ENCODE assay signal across 11 cellular contexts in the genomic region with DNA sequence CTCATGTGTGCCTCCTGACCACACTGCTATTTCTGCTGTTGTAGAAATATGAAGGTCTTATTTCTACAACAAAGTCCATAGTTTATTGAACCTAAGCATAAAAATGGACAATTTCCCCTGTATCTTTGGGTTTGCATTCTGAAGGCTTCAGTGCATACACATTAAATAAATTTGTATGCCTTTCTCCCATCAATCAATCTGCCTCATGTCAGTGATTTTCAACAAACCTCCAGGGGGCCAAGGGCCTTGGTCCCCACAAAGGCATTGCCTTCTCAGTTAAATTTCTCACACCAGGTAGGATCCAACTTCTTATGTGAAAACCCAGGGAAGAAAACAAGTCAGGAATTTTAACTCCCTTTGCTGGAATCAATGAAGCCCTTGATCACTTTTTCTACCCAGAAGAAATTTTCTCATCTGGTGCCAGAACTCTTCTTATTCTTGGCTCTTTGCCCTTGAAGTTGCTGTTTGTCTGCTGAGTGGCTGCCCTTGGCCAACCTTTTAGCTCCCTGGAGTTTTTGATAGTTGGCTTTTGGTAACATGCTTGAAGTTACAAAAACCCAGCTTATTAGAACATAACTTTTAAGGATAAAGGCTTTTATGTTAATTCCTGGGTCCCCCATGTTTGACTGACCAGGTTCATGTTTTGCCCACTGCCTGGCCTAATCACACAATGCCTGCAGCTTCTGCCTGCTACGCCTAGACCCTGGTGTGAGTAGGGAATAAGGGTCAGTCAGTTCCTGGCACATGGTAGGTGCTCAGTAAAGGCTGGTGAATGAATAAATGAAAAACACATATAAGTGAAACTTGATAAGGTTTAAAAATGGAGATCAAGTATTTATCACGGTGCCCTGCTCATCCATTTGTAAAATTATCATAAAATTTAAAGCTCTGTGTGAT. TPM values are rescaled to one million over a fixed set of nuclear protein-coding genes. Genes with fewer than 3 reads are reported as not detected.
A peak's percentile ranks its signal among the peaks of the same experiment; 100 is the strongest.
DNase-seq lines count a peak whose midpoint lies in the region; ATAC-seq and TF ChIP-seq lines count a peak whose summit lies in the region.
"Had no signal": no experiment of that assay in that cellular context is flagged by ENCODE, and none has a peak within 500 bp of the region (broad histone marks: within the 10 kb centered on the region; RNA-seq: fewer than 3 reads in every experiment).

No MANE protein-coding gene starts in this region.

- no peaks in the 10 kb centered on the region for H3K9me3 Mint-ChIP-seq in activated naive CD8-positive, alpha-beta T cell treated with anti-CD3 and anti-CD28 coated beads, Interleukin-2, amount 50 U/mL, for 24 hours
- H3K9me3 Mint-ChIP-seq in stimulated activated effector memory CD8-positive, alpha-beta T cell treated with anti-CD3 and anti-CD28 coated beads, Interleukin-12 subunit alpha, Interleukin-12 subunit beta, amount 100 ng/mL, for 72 hours = no peaks in the 10 kb centered on the region
- H3K9me3 Mint-ChIP-seq in nephron progenitor cell = no peaks in the 10 kb centered on the region

- H3K36me3 Mint-ChIP-seq in activated naive CD8-positive, alpha-beta T cell treated with anti-CD3 and anti-CD28 coated beads, Interleukin-2, amount 50 U/mL, for 24 hours (ENCODE audit: low read depth) = peaks cover 4% of the 10 kb centered on the region
- H3K36me3 Mint-ChIP-seq in stimulated activated effector memory CD8-positive, alpha-beta T cell treated with anti-CD3 and anti-CD28 coated beads, Interleukin-12 subunit alpha, Interleukin-12 subunit beta, amount 100 ng/mL, for 72 hours = no peaks in the 10 kb centered on the region
- peaks cover 18% of the 10 kb centered on the region for H3K36me3 Mint-ChIP-seq in nephron progenitor cell (ENCODE audit: low read depth)

- no peaks in the 10 kb centered on the region for H3K36me3 ChIP-seq in left ventricle myocardium inferior

- ATAC-seq in activated naive CD8-positive, alpha-beta T cell treated with anti-CD3 and anti-CD28 coated beads, Interleukin-2, amount 50 U/mL, for 24 hours = no peak
- ATAC-seq in stimulated activated effector memory CD8-positive, alpha-beta T cell treated with anti-CD3 and anti-CD28 coated beads, Interleukin-12 subunit alpha, Interleukin-12 subunit beta, amount 100 ng/mL, for 72 hours = no peak

- H3K4me3 ChIP-seq in left ventricle myocardium inferior = no peak overlapping the region

- peak overlapping the region; percentile 25 for H3K27ac Mint-ChIP-seq in activated naive CD8-positive, alpha-beta T cell treated with anti-CD3 and anti-CD28 coated beads, Interleukin-2, amount 50 U/mL, for 24 hours
- H3K27ac Mint-ChIP-seq in stimulated activated effector memory CD8-positive, alpha-beta T cell treated with anti-CD3 and anti-CD28 coated beads, Interleukin-12 subunit alpha, Interleukin-12 subunit beta, amount 100 ng/mL, for 72 hours = peak overlapping the region; percentile 7
- H3K27ac Mint-ChIP-seq in nephron progenitor cell = no peak overlapping the region

- H3K27me3 ChIP-seq in left ventricle myocardium inferior (ENCODE audit: low read depth) = no peaks in the 10 kb centered on the region

- H3K27me3 Mint-ChIP-seq in activated naive CD8-positive, alpha-beta T cell treated with anti-CD3 and anti-CD28 coated beads, Interleukin-2, amount 50 U/mL, for 24 hours = no peaks in the 10 kb centered on the region
- H3K27me3 Mint-ChIP-seq in nephron progenitor cell (ENCODE audit: low read depth, poor library complexity) = no peaks in the 10 kb centered on the region

- no peaks in the 10 kb centered on the region for H3K9me3 ChIP-seq in left ventricle myocardium inferior (replicated peaks)

- H3K4me3 Mint-ChIP-seq in activated naive CD8-positive, alpha-beta T cell treated with anti-CD3 and anti-CD28 coated beads, Interleukin-2, amount 50 U/mL, for 24 hours = no peak overlapping the region
- no peak overlapping the region for H3K4me3 Mint-ChIP-seq in stimulated activated effector memory CD8-positive, alpha-beta T cell treated with anti-CD3 and anti-CD28 coated beads, Interleukin-12 subunit alpha, Interleukin-12 subunit beta, amount 100 ng/mL, for 72 hours
- H3K4me3 Mint-ChIP-seq in nephron progenitor cell = no peak overlapping the region

- peaks cover 29% of the 10 kb centered on the region for H3K4me1 ChIP-seq in left ventricle myocardium inferior

- intact Hi-C loops in left ventricle myocardium inferior (cut with micrococcal nuclease) = loop anchor here (5.0 kb wide), 1 partner anchor 220 kb away; no protein-coding TSS in a partner anchor

- H3K4me1 Mint-ChIP-seq in activated naive CD8-positive, alpha-beta T cell treated with anti-CD3 and anti-CD28 coated beads, Interleukin-2, amount 50 U/mL, for 24 hours = peaks cover 4% of the 10 kb centered on the region
- peaks cover under 1% of the 10 kb centered on the region for H3K4me1 Mint-ChIP-seq in stimulated activated effector memory CD8-positive, alpha-beta T cell treated with anti-CD3 and anti-CD28 coated beads, Interleukin-12 subunit alpha, Interleukin-12 subunit beta, amount 100 ng/mL, for 72 hours
- no peaks in the 10 kb centered on the region for H3K4me1 Mint-ChIP-seq in nephron progenitor cell

- H3K27ac ChIP-seq in left ventricle myocardium inferior (replicated peaks) = peak overlapping the region; percentile 65

- DNase-seq in NCI-H2029 treated with DMSO at 0.1 percent for 48 hours (lab: John Stamatoyannopoulos, UW) (peak; percentile 27), NCI-H2029 (lab: John Stamatoyannopoulos, UW) (no peak), left ventricle myocardium inferior (no peak), nephron progenitor cell (no peak)
- no peak for DNase-seq in activated naive CD8-positive, alpha-beta T cell treated with anti-CD3 and anti-CD28 coated beads, Interleukin-2, amount 50 U/mL, for 24 hours
- DNase-seq in stimulated activated effector memory CD8-positive, alpha-beta T cell treated with anti-CD3 and anti-CD28 coated beads, Interleukin-12 subunit alpha, Interleukin-12 subunit beta, amount 100 ng/mL, for 72 hours (ENCODE audit: low spot score in 2 of 2) = no peak
- DNase-seq in effector CD4-positive, alpha-beta T cell = no peak
- DNase-seq in activated CD8-positive, alpha-beta memory T cell treated with anti-CD3 and anti-CD28 coated beads for 24 hours = no peak
- DNase-seq: amygdala; SIG-M5; stimulated activated CD8-positive, alpha-beta memory T cell treated with anti-CD3 and anti-CD28 coated beads, Interleukin-4, amount 100 ng/mL, for 48 hours had no signal

- TF ChIP-seq CTCF in left ventricle myocardium inferior (IDR thresholded peaks at IDR 0.05; ENCODE audit: borderline replicate concordance) (no peak), nephron progenitor cell (IDR thresholded peaks at IDR 0.05) (no peak)

RNA-seq across cellular contexts. Expression of a gene that starts 37.0 kb away (rescaled TPM):
- total RNA-seq in left ventricle myocardium inferior = 5.7 TPM
